Comparison of ENCODE assay signal across 15 cellular contexts in genomic region chr5:111337688-111338087, GRCh38.
DNase-seq lines count a peak whose midpoint lies in the region; ATAC-seq and TF ChIP-seq lines count a peak whose summit lies in the region.
"Had no signal": no experiment of that assay in that cellular context is flagged by ENCODE, and none has a peak within 500 bp of the region (broad histone marks: within the 10 kb centered on the region; RNA-seq: fewer than 3 reads in every experiment).

No MANE protein-coding gene starts in this region.

- H3K4me3 ChIP-seq in adipocyte (ENCODE audit: low read length) (no peak overlapping the region), upper lobe of right lung (no peak overlapping the region), right cardiac atrium (ENCODE audit: low read length) (no peak overlapping the region)
- H3K4me3 ChIP-seq: gastroesophageal sphincter, suprapubic skin had no signal

- H3K9ac ChIP-seq in adipocyte (ENCODE audit: low read length): no peak overlapping the region

- no peaks in the 10 kb centered on the region for H3K9me3 ChIP-seq in adipocyte (ENCODE audit: control insufficient read depth, low read length)
- H3K9me3 ChIP-seq in upper lobe of right lung: no peaks in the 10 kb centered on the region
- no peaks in the 10 kb centered on the region for H3K9me3 ChIP-seq in right cardiac atrium (ENCODE audit: control insufficient read depth, low read length)
- H3K9me3 ChIP-seq: gastroesophageal sphincter, suprapubic skin had no signal

- ATAC-seq in GM21447 (IDR thresholded peaks at IDR 0.05; ENCODE audit: unreplicated experiment) (peak; percentile 78), HG03354 (IDR thresholded peaks at IDR 0.05; ENCODE audit: poor library complexity, severe bottlenecking, unreplicated experiment) (peak; percentile 75), upper lobe of right lung (no peak), right cardiac atrium (no peak)
- ATAC-seq: gastroesophageal sphincter, left colon had no signal

- WGBS in right cardiac atrium: 15% methylated on average over 2 of the region's 2 CpGs

- DNase-seq in NCI-H510A treated with DMSO at 0.1 percent for 48 hours (lab: John Stamatoyannopoulos, UW) (peak; percentile 11), NCI-H510A (lab: John Stamatoyannopoulos, UW) (no peak), adipocyte (ENCODE audit: low read depth) (peak; percentile 20), cardiac septum (ENCODE audit: low spot score) (no peak), upper lobe of right lung (no peak), right cardiac atrium (no peak)
- DNase-seq: 8988T; DND-41; left colon; MM.1S; stimulated activated CD4-positive, alpha-beta T cell treated with anti-CD3 and anti-CD28 coated beads, Interleukin-1b, Interleukin-23, amount 100 ng/mL, for 48 hours had no signal

- TF ChIP-seq CTCF in upper lobe of right lung (IDR thresholded peaks at IDR 0.05): no peak

- no peaks in the 10 kb centered on the region for H3K36me3 ChIP-seq in adipocyte (ENCODE audit: control insufficient read depth, insufficient read depth, low read length, severe bottlenecking)
- H3K36me3 ChIP-seq in upper lobe of right lung: no peaks in the 10 kb centered on the region
- H3K36me3 ChIP-seq: gastroesophageal sphincter, suprapubic skin had no signal

- H3K27me3 ChIP-seq in adipocyte (replicated peaks; ENCODE audit: control insufficient read depth, insufficient read depth, low read length) (no peaks in the 10 kb centered on the region), upper lobe of right lung (no peaks in the 10 kb centered on the region), right cardiac atrium (ENCODE audit: control insufficient read depth, insufficient read depth) (no peaks in the 10 kb centered on the region)
- H3K27me3 ChIP-seq: gastroesophageal sphincter, suprapubic skin had no signal

- H3K27ac ChIP-seq in upper lobe of right lung: no peak overlapping the region
- H3K27ac ChIP-seq in right cardiac atrium (ENCODE audit: low read length): no peak overlapping the region
- H3K27ac ChIP-seq: gastroesophageal sphincter, suprapubic skin had no signal

- intact Hi-C loops in cardiac septum (cut with DNase I) (no loop called here), upper lobe of right lung (cut with DNase I) (no loop called here), right cardiac atrium (cut with DNase I) (no loop called here)

- H3K4me1 ChIP-seq in adipocyte (ENCODE audit: control insufficient read depth, insufficient read depth, low read length) (no peaks in the 10 kb centered on the region), upper lobe of right lung (no peaks in the 10 kb centered on the region), right cardiac atrium (ENCODE audit: control insufficient read depth, insufficient read depth, low read length) (no peaks in the 10 kb centered on the region)
- H3K4me1 ChIP-seq: gastroesophageal sphincter, suprapubic skin had no signal

Comparison
In these comparisons a context has a peak if more than half of its experiments do, and no peak if none do; other contexts are left out.
1. DNase-seq: peak in NCI-H510A treated with DMSO at 0.1 percent for 48 hours (single experiment) and adipocyte (single experiment); none in NCI-H510A (single experiment), cardiac septum (single experiment), upper lobe of right lung (single experiment) and right cardiac atrium (0 of 3).
2. ATAC-seq: peak in GM21447 (single experiment) and HG03354 (single experiment); none in upper lobe of right lung (single experiment) and right cardiac atrium (0 of 2).